In genomic region chr18:13374468-13375301, GRCh38 we compare ENCODE assay signal across 8 cellular contexts.
A peak's percentile ranks its signal among the peaks of the same experiment; 100 is the strongest.
DNase-seq lines count a peak whose midpoint lies in the region; ATAC-seq, FAIRE-seq and TF ChIP-seq lines count a peak whose summit lies in the region.

No MANE protein-coding gene starts in this region.

- no peak for DNase-seq in DND-41
- DNase-seq in Jurkat, Clone E6-1 (ENCODE audit: low read depth, low spot score) = no peak
- DNase-seq in cardiac fibroblast (ENCODE audit: low read depth in 2 of 2) = peak; percentile 15 to 67
- DNase-seq in naive thymus-derived CD8-positive, alpha-beta T cell = no peak
- DNase-seq in glutamatergic neuron = no peak
- DNase-seq in 8988T = no peak
- no peak for DNase-seq in NCI-H526 treated with DMSO at 0.1 percent for 48 hours (lab: John Stamatoyannopoulos, UW)
- no peak for DNase-seq in small intestine

- no peak for FAIRE-seq in small intestine (lab: Jason Lieb, UNC)

- POLR2A ChIA-PET in naive thymus-derived CD8-positive, alpha-beta T cell (lab: Charles Lee) = interaction anchor here (0.6 to 1.4 kb wide), 4 partner anchors 10 to 491 kb away, joined by 3 to 4 read pairs (median 4); no protein-coding TSS in a partner anchor

- H3K27ac ChIP-seq in DND-41 (ENCODE audit: low read length) (peak overlapping the region; percentile 81), small intestine (ENCODE audit: low read depth in 1 of 2, low read length in 1 of 2) (peak overlapping the region in 1 of 2 donors; percentile 65)

- H3K9ac ChIP-seq in DND-41 (ENCODE audit: low read depth, low read length) = 0 out of 2 replicates have a peak overlapping the region, but pooled peaks have one; percentile 29

- H3K79me2 ChIP-seq in DND-41 (ENCODE audit: insufficient read depth, low read length) = peaks cover 50% of the 10 kb centered on the region

- H3K27me3 ChIP-seq in DND-41 (ENCODE audit: insufficient read depth, low read length, poor library complexity) (no peaks in the 10 kb centered on the region), small intestine (ENCODE audit: control insufficient read depth in 2 of 2, insufficient read depth in 2 of 2, low read length in 2 of 2) (no peaks in the 10 kb centered on the region)

- no peaks in the 10 kb centered on the region for H3K9me3 Mint-ChIP-seq in naive thymus-derived CD8-positive, alpha-beta T cell
- H3K9me3 Mint-ChIP-seq in glutamatergic neuron (ENCODE audit: unreplicated experiment) = no peaks in the 10 kb centered on the region

- WGBS in small intestine, 3 donors = 78 to 81% (median 81%) methylated on average over 17 of the region's 17 CpGs

- H3K4me2 ChIP-seq in DND-41 (ENCODE audit: insufficient read depth, low read length) = peak overlapping the region; percentile 44; the same call in 1 of the 2 replicates

- no peak for ATAC-seq in DND-41 (ENCODE audit: insufficient read depth, low read depth)
- peak in 1 of 2 donors; percentile 22 for ATAC-seq in naive thymus-derived CD8-positive, alpha-beta T cell

- no peaks in the 10 kb centered on the region for H3K27me3 Mint-ChIP-seq in naive thymus-derived CD8-positive, alpha-beta T cell
- no peaks in the 10 kb centered on the region for H3K27me3 Mint-ChIP-seq in glutamatergic neuron (ENCODE audit: unreplicated experiment)

- no peak overlapping the region for H2AFZ ChIP-seq in DND-41 (ENCODE audit: low read depth, low read length)

- H3K9me3 ChIP-seq in DND-41 (ENCODE audit: insufficient read depth, low read length, severe bottlenecking) (no peaks in the 10 kb centered on the region), small intestine (ENCODE audit: control insufficient read depth, low read depth) (no peaks in the 10 kb centered on the region)

- no peaks in the 10 kb centered on the region for H3K36me3 Mint-ChIP-seq in naive thymus-derived CD8-positive, alpha-beta T cell
- H3K36me3 Mint-ChIP-seq in glutamatergic neuron (ENCODE audit: unreplicated experiment) = no peaks in the 10 kb centered on the region

- peak overlapping the region in 5 of 10 donors; percentile 41 to 81 (median 79) for H3K4me3 Mint-ChIP-seq in naive thymus-derived CD8-positive, alpha-beta T cell
- no peak overlapping the region for H3K4me3 Mint-ChIP-seq in glutamatergic neuron (ENCODE audit: unreplicated experiment)

- TF ChIP-seq CTCF in DND-41 (IDR thresholded peaks at IDR 0.05; ENCODE audit: borderline replicate concordance, extremely low read depth, low read length, poor library complexity, severe bottlenecking) = no peak
- TF ChIP-seq CTCF in cardiac fibroblast (IDR thresholded peaks at IDR 0.05; ENCODE audit: low read depth, low read length) = no peak
- TF ChIP-seq CTCF in glutamatergic neuron (IDR thresholded peaks at IDR 0.05; ENCODE audit: partially characterized antibody, unreplicated experiment) = no peak

- H3K4me3 ChIP-seq in DND-41 (ENCODE audit: low read depth in 1 of 2, low read length in 2 of 2) (no peak overlapping the region), cardiac fibroblast (replicated peaks in 1 of 2; ENCODE audit: low read depth in 2 of 2, low read length in 2 of 2) (no peak overlapping the region), small intestine (ENCODE audit: low read depth in 1 of 2, low read length in 2 of 2) (no peak overlapping the region)
- H3K4me3 ChIP-seq in Jurkat, Clone E6-1 (ENCODE audit: low read length) = peak overlapping the region; percentile 52; the same call in 1 of the 2 replicates

- H3K36me3 ChIP-seq in DND-41 (ENCODE audit: insufficient read depth, low read length) = 0 out of 2 replicates have a peak, but pooled peaks cover 3% of the 10 kb centered on the region
- no peaks in the 10 kb centered on the region for H3K36me3 ChIP-seq in small intestine (ENCODE audit: control insufficient read depth in 2 of 2, insufficient read depth in 2 of 2, low read length in 2 of 2)

- H3K4me1 Mint-ChIP-seq in naive thymus-derived CD8-positive, alpha-beta T cell = peaks cover 35 to 77% (median 69%) of the 10 kb centered on the region in 4 donors
- H3K4me1 Mint-ChIP-seq in glutamatergic neuron (ENCODE audit: low read depth, unreplicated experiment) = peaks cover 11% of the 10 kb centered on the region

- H3K4me1 ChIP-seq in DND-41 (ENCODE audit: insufficient read depth, low read length) (peaks cover 40% of the 10 kb centered on the region), small intestine (ENCODE audit: control insufficient read depth in 2 of 2, insufficient read depth in 1 of 2, low read depth in 1 of 2, low read length in 1 of 2) (peaks cover 0 to 3% of the 10 kb centered on the region in 2 donors)

- H3K27ac Mint-ChIP-seq in naive thymus-derived CD8-positive, alpha-beta T cell = peak overlapping the region; percentile 82 to 99 (median 94)
- no peak overlapping the region for H3K27ac Mint-ChIP-seq in glutamatergic neuron (ENCODE audit: unreplicated experiment)

- H4K20me1 ChIP-seq in DND-41 (ENCODE audit: insufficient read depth, low read length) = no peaks in the 10 kb centered on the region; the same call in none of the 2 replicates

Comparison
In these comparisons a context has a peak if more than half of its experiments do, and no peak if none do; other contexts are left out.
1. DNase-seq: peak in cardiac fibroblast (2 of 2); none in DND-41 (single experiment), Jurkat, Clone E6-1 (single experiment), naive thymus-derived CD8-positive, alpha-beta T cell (0 of 10), glutamatergic neuron (single experiment), 8988T (single experiment), NCI-H526 treated with DMSO at 0.1 percent for 48 hours (single experiment) and small intestine (single experiment).